ENCODE assay signal across 8 cellular contexts in the genomic region with DNA sequence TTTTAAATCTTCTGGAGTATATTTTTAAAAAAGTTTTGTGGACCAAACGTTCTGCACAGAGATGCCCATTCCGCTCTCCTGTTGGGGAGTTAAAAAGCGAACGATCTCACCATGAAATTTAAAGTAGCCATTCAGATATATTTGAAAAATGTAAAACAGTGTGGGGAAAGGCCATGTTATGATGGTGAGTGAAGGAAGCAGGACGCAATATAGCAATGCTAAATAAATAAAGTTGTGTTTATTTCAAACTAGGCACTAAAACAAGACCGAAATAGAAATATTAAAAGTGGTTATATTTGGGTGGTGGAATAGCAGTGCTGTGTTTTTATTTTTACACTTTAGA. TPM values are rescaled to one million over a fixed set of nuclear protein-coding genes. Genes with fewer than 3 reads are reported as not detected.
DNase-seq lines count a peak whose midpoint lies in the region; ATAC-seq and TF ChIP-seq lines count a peak whose summit lies in the region.

No MANE protein-coding gene starts in this region.

- peak overlapping the region; percentile 29 to 97 (median 79); a peak in 20 of 22 replicates for H3K27ac ChIP-seq in BLaER1 treated with 17β-estradiol and CSF1 and Interleukin-3, amounts not matched to agents 10 nM and 100 nM
- no peak overlapping the region for H3K27ac ChIP-seq in HEK293 (ENCODE audit: extremely low read depth, low read depth, low read length)
- peak overlapping the region; percentile 67 to 82 (median 78) for H3K27ac ChIP-seq in transverse colon

- H3K4me1 ChIP-seq in BLaER1 treated with 17β-estradiol and CSF1 and Interleukin-3, amounts not matched to agents 10 nM and 100 nM = peaks cover 12 to 20% (median 16%) of the 10 kb centered on the region in 10 experiments
- H3K4me1 ChIP-seq in HEK293 (ENCODE audit: control insufficient read depth, insufficient read depth, low read length) = no peaks in the 10 kb centered on the region
- peaks cover 5 to 29% (median 15%) of the 10 kb centered on the region in 4 donors for H3K4me1 ChIP-seq in transverse colon

- H3K4me2 ChIP-seq in BLaER1 treated with 17β-estradiol and CSF1 and Interleukin-3, amounts not matched to agents 10 nM and 100 nM = peak overlapping the region; percentile 73 to 95 (median 88)

- intact Hi-C loops in transverse colon (cut with DNase I; ENCODE audit: low total_unique reads) = no loop called here

- H3K27me3 Mint-ChIP-seq in WTC11 (ENCODE audit: low read depth) = peaks cover 29% of the 10 kb centered on the region

- POLR2A ChIA-PET in HEK293 (lab: Yijun Ruan, JAX) = no interaction called here
- POLR2A ChIA-PET in WTC11 (lab: Charles Lee) = no interaction called here

- peak overlapping the region; percentile 56 to 72 (median 62) for H3K4me3 ChIP-seq in BLaER1 treated with 17β-estradiol and CSF1 and Interleukin-3, amounts not matched to agents 10 nM and 100 nM
- H3K4me3 ChIP-seq in HEK293 (ENCODE audit: low read depth, low read length) (peak overlapping the region; percentile 27), iPS-18c (ENCODE audit: insufficient read depth, low read depth, low read length) (peak overlapping the region; percentile 68), transverse colon (peak overlapping the region; percentile 26 to 53 (median 40))

- H3K27me3 ChIP-seq in BLaER1 treated with 17β-estradiol and CSF1 and Interleukin-3, amounts not matched to agents 10 nM and 100 nM = no peaks in the 10 kb centered on the region; a peak in 1 of 22 replicates
- no peaks in the 10 kb centered on the region for H3K27me3 ChIP-seq in transverse colon

- no peak for ATAC-seq in WTC11

- DNase-seq in WTC11 (ENCODE audit: low spot score) (no peak), transverse colon (no peak), NCI-H128 (lab: John Stamatoyannopoulos, UW; ENCODE audit: unreplicated experiment) (no peak), ureter (ENCODE audit: low spot score) (no peak)
- DNase-seq in stimulated activated CD4-positive, alpha-beta T cell treated with anti-CD3 and anti-CD28 coated beads, Interleukin-12 subunit alpha, Interleukin-12 subunit beta, amount 100 ng/mL, for 4 hours = no peak

- in situ Hi-C loops in transverse colon (cut with MboI; ENCODE audit: low pct_ligation_motif_present in 1 of 4, low pct_unique_long_range_greater_than_20kb in 1 of 4, low sequenced_read_pairs in 3 of 4) = loop anchor here in 1 of 4 donors (25.0 kb wide), 1 partner anchor 186 kb away; the partner anchor contains the start of genes SEC22C and SS18L2

- TF ChIP-seq POLR2A in transverse colon (IDR thresholded peaks at IDR 0.05) = no peak

- peak overlapping the region; percentile 24; the same call in 1 of the 2 replicates for H3K27ac Mint-ChIP-seq in WTC11

- TF ChIP-seq CTCF in HEK293 (tag by site-specific recombination; IDR thresholded peaks at IDR 0.05) (no peak), WTC11 (IDR thresholded peaks at IDR 0.05) (no peak), transverse colon (IDR thresholded peaks at IDR 0.05) (no peak)

- H3K9me3 Mint-ChIP-seq in WTC11 = peaks cover 17% of the 10 kb centered on the region

- 7 to 10% methylated on average over 6 of the region's 6 CpGs for WGBS in transverse colon (ENCODE audit: low coverage in 1 of 2), 2 donors

- H3K9me3 ChIP-seq in BLaER1 treated with 17β-estradiol and CSF1 and Interleukin-3, amounts not matched to agents 10 nM and 100 nM (replicated peaks in 1 of 11) = peaks cover 0 to 16% (median 11%) of the 10 kb centered on the region in 11 experiments; a peak in 14 of 22 replicates
- H3K9me3 ChIP-seq in HEK293 (ENCODE audit: control insufficient read depth, insufficient read depth, low read depth, low read length) = no peaks in the 10 kb centered on the region
- peaks cover 4% of the 10 kb centered on the region for H3K9me3 ChIP-seq in iPS-18c (ENCODE audit: control insufficient read depth, insufficient read depth, low read length)
- H3K9me3 ChIP-seq in transverse colon = no peaks in the 10 kb centered on the region

- peaks cover 6% of the 10 kb centered on the region for H3K4me1 Mint-ChIP-seq in WTC11

- H4K20me1 ChIP-seq in BLaER1 treated with 17β-estradiol and CSF1 and Interleukin-3, amounts not matched to agents 10 nM and 100 nM = no peaks in the 10 kb centered on the region

- H3K4me3 Mint-ChIP-seq in WTC11 = peak overlapping the region; percentile 87

- no peak for TF ChIP-seq EP300 in transverse colon (IDR thresholded peaks at IDR 0.05; ENCODE audit: low read depth)

- H3K36me3 ChIP-seq in BLaER1 treated with 17β-estradiol and CSF1 and Interleukin-3, amounts not matched to agents 10 nM and 100 nM = peaks cover 0 to 27% (median 11%) of the 10 kb centered on the region in 11 experiments; a peak in 10 of 22 replicates
- H3K36me3 ChIP-seq in HEK293 (ENCODE audit: control insufficient read depth in 2 of 2, insufficient read depth in 1 of 2, low read length in 2 of 2) = no peaks in the 10 kb centered on the region
- no peaks in the 10 kb centered on the region for H3K36me3 ChIP-seq in transverse colon

- H3K9ac ChIP-seq in BLaER1 treated with 17β-estradiol and CSF1 and Interleukin-3, amounts not matched to agents 10 nM and 100 nM = peak overlapping the region; percentile 69 to 92 (median 77); a peak in 21 of 22 replicates

- CTCF ChIA-PET in HEK293 (lab: Yijun Ruan, JAX) (interaction anchor here (0.6 kb wide), 1 partner anchor 108 kb away, joined by 4 read pairs; no protein-coding TSS in a partner anchor), WTC11 (lab: Charles Lee) (no interaction called here)

- H3K36me3 Mint-ChIP-seq in WTC11 = peaks cover 9% of the 10 kb centered on the region

TF ChIP-seq in HEK293, 187 proteins besides CTCF, POLR2A, EP300 and RAD21:
- TF ChIP-seq ZBTB21 (tag by site-specific recombination; IDR thresholded peaks at IDR 0.05) = no peak
- no peak for TF ChIP-seq ATF2 (tag by site-specific recombination; IDR thresholded peaks at IDR 0.05; ENCODE audit: low read depth)

TF ChIP-seq in WTC11, 78 proteins besides CTCF, POLR2A, EP300 and RAD21:
- TF ChIP-seq, protein P1, sequence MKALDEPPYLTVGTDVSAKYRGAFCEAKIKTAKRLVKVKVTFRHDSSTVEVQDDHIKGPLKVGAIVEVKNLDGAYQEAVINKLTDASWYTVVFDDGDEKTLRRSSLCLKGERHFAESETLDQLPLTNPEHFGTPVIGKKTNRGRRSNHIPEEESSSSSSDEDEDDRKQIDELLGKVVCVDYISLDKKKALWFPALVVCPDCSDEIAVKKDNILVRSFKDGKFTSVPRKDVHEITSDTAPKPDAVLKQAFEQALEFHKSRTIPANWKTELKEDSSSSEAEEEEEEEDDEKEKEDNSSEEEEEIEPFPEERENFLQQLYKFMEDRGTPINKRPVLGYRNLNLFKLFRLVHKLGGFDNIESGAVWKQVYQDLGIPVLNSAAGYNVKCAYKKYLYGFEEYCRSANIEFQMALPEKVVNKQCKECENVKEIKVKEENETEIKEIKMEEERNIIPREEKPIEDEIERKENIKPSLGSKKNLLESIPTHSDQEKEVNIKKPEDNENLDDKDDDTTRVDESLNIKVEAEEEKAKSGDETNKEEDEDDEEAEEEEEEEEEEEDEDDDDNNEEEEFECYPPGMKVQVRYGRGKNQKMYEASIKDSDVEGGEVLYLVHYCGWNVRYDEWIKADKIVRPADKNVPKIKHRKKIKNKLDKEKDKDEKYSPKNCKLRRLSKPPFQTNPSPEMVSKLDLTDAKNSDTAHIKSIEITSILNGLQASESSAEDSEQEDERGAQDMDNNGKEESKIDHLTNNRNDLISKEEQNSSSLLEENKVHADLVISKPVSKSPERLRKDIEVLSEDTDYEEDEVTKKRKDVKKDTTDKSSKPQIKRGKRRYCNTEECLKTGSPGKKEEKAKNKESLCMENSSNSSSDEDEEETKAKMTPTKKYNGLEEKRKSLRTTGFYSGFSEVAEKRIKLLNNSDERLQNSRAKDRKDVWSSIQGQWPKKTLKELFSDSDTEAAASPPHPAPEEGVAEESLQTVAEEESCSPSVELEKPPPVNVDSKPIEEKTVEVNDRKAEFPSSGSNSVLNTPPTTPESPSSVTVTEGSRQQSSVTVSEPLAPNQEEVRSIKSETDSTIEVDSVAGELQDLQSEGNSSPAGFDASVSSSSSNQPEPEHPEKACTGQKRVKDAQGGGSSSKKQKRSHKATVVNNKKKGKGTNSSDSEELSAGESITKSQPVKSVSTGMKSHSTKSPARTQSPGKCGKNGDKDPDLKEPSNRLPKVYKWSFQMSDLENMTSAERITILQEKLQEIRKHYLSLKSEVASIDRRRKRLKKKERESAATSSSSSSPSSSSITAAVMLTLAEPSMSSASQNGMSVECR (CRISPR knock-in tag; IDR thresholded peaks at IDR 0.05; ENCODE audit: borderline replicate concordance) = no peak
- TF ChIP-seq PRRX2 (CRISPR knock-in tag; IDR thresholded peaks at IDR 0.05) (no peak), ESRRA (CRISPR knock-in tag; IDR thresholded peaks at IDR 0.05; ENCODE audit: borderline replicate concordance) (no peak), ZNF281 (CRISPR knock-in tag; IDR thresholded peaks at IDR 0.05) (no peak)

RNA-seq across cellular contexts. Expression of gene CCDC13, which starts 0.3 kb away (rescaled TPM):
- 0.79 TPM in 1 of 3 replicates, not detected in the others for total RNA-seq in WTC11 (2021)
- total RNA-seq in transverse colon = 10 to 100 TPM in 2 of 4 donors, 1 to 10 TPM in 1, under 1 TPM in 1; 0.27 to 33.3 (median 13.6) TPM
- total RNA-seq in ureter = 1.2 TPM

RNA-seq across cellular contexts. Expression of gene HIGD1A, which starts 30.9 kb away (rescaled TPM):
- total RNA-seq in WTC11 (2021) (74.6 to 80.7 TPM (median 76.2 TPM) in 3 replicates), transverse colon (100 to 1,000 TPM in 3 of 4 donors, 10 to 100 TPM in 1; 41.4 to 518 (median 379) TPM), ureter (182 TPM)

RNA-seq across cellular contexts. Expression of gene ACKR2, which starts 35.9 kb away (rescaled TPM):
- total RNA-seq in WTC11 (2021) (0.28 to 0.41 TPM (median 0.39 TPM) in 3 replicates), transverse colon (1 to 10 TPM; 1.4 to 9.2 (median 5.2) TPM), ureter (17.2 TPM)
